ENCODE assay signal across 8 cellular contexts in the genomic region with DNA sequence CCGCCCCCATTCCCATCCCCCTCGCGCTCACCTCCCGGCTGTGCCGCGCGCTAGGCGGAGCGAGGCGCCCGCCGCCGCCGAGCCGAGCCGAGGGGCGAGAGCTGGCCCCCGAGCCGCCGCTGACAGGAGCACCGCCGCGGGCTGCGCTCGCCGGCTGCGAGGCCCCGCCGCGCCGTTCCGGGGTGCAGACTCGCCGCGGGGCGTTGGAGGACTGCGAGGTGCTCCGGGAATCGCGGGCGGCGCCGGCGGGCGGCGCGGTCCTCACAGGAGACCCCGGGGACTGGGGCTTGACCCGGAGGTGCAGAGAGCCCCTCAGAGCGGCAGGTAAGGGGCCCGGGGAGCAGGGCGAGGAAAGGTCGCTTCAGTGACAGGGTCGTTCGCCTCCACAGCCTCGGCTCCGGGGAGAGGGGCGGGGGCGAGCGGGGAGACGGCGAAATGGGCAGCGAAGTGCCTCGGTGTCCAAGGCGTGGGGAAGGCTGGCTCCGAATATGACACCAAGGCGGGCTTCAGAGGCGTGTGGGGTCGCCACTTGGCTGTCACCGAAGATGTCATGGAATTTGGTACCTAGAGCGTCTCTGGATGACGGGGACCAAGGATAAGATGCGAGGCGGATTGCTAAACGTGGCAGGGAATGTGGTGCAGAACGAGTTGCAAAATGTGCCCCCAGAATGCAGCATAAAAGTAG. TPM values are rescaled to one million over a fixed set of nuclear protein-coding genes. Genes with fewer than 3 reads are reported as not detected.
DNase-seq lines count a peak whose midpoint lies in the region; ATAC-seq and TF ChIP-seq lines count a peak whose summit lies in the region.

No MANE protein-coding gene starts in this region.

- no peak overlapping the region for H3K27ac ChIP-seq in CD8-positive, alpha-beta memory T cell (ENCODE audit: low read depth, low read length)

- CTCF ChIA-PET in CD8-positive, alpha-beta memory T cell (lab: Charles Lee) = interaction anchor here (0.8 to 3.8 kb wide), 3 partner anchors 9 to 263 kb away, joined by 3 to 12 read pairs (median 4); no protein-coding TSS in a partner anchor

- no peaks in the 10 kb centered on the region for H3K9me3 ChIP-seq in CD8-positive, alpha-beta memory T cell (ENCODE audit: low read length)

- intact Hi-C loops in posterior cingulate gyrus (cut with DNase I) = no loop called here

- no peaks in the 10 kb centered on the region for H3K9me3 Mint-ChIP-seq in CD8-positive, alpha-beta memory T cell
- peaks cover 5% of the 10 kb centered on the region for H3K9me3 Mint-ChIP-seq in glutamatergic neuron (ENCODE audit: unreplicated experiment)

- peaks cover 0 to 6% (median 0%) of the 10 kb centered on the region in 3 donors for H3K36me3 Mint-ChIP-seq in CD8-positive, alpha-beta memory T cell
- H3K36me3 Mint-ChIP-seq in glutamatergic neuron (ENCODE audit: unreplicated experiment) = no peaks in the 10 kb centered on the region

- H3K4me1 Mint-ChIP-seq in CD8-positive, alpha-beta memory T cell = peaks cover 26 to 46% (median 34%) of the 10 kb centered on the region in 3 donors
- peaks cover 14% of the 10 kb centered on the region for H3K4me1 Mint-ChIP-seq in glutamatergic neuron (ENCODE audit: low read depth, unreplicated experiment)

- TF ChIP-seq CTCF in glutamatergic neuron (IDR thresholded peaks at IDR 0.05; ENCODE audit: partially characterized antibody, unreplicated experiment) = no peak

- ATAC-seq in GM21737 (IDR thresholded peaks at IDR 0.05; ENCODE audit: unreplicated experiment) = peak; percentile 39

- H3K36me3 ChIP-seq in CD8-positive, alpha-beta memory T cell (ENCODE audit: insufficient read depth, low read length) = no peaks in the 10 kb centered on the region

- H3K4me1 ChIP-seq in CD8-positive, alpha-beta memory T cell (ENCODE audit: insufficient read depth, low read length) = peaks cover 22% of the 10 kb centered on the region

- H3K27me3 Mint-ChIP-seq in CD8-positive, alpha-beta memory T cell = peaks cover 4% of the 10 kb centered on the region in 2 donors
- H3K27me3 Mint-ChIP-seq in glutamatergic neuron (ENCODE audit: unreplicated experiment) = peaks cover 5% of the 10 kb centered on the region

- peak in 2 of 5 donors; percentile 62 to 80 for DNase-seq in CD8-positive, alpha-beta memory T cell
- peak; percentile 16 for DNase-seq in NCI-H748 treated with DMSO at 0.1 percent for 48 hours (lab: John Stamatoyannopoulos, UW)
- peak; percentile 70 for DNase-seq in activated gamma-delta T cell (lab: John Stamatoyannopoulos, UW)
- DNase-seq in glutamatergic neuron = peak; percentile 80
- peak in 8 of 10 donors; percentile 22 to 85 (median 44) for DNase-seq in posterior cingulate gyrus
- no peak for DNase-seq in NCI-H1436 treated with DMSO at 0.1 percent for 48 hours (lab: John Stamatoyannopoulos, UW)
- DNase-seq in NK-92 (lab: John Stamatoyannopoulos, UW; ENCODE audit: unreplicated experiment) = no peak

- H3K27ac Mint-ChIP-seq in CD8-positive, alpha-beta memory T cell = peak overlapping the region; percentile 48 to 97 (median 81)
- peak overlapping the region; percentile 49 for H3K27ac Mint-ChIP-seq in glutamatergic neuron (ENCODE audit: unreplicated experiment)

- H3K4me3 ChIP-seq in CD8-positive, alpha-beta memory T cell (ENCODE audit: low read length) = peak overlapping the region; percentile 64

- POLR2A ChIA-PET in CD8-positive, alpha-beta memory T cell (lab: Charles Lee) = interaction anchor here (1.5 kb wide), 1 partner anchor 242 kb away, joined by 4 read pairs; no protein-coding TSS in a partner anchor

- no peaks in the 10 kb centered on the region for H3K27me3 ChIP-seq in CD8-positive, alpha-beta memory T cell (ENCODE audit: insufficient read depth, low read length, poor library complexity, severe bottlenecking)

- H3K4me3 Mint-ChIP-seq in CD8-positive, alpha-beta memory T cell = peak overlapping the region; percentile 85 to 92 (median 89)
- H3K4me3 Mint-ChIP-seq in glutamatergic neuron (ENCODE audit: unreplicated experiment) = peak overlapping the region; percentile 98

RNA-seq across cellular contexts. Expression of a gene that starts 0.5 kb away (rescaled TPM):
- total RNA-seq in CD8-positive, alpha-beta memory T cell = 1 to 10 TPM; 6.3 to 6.8 TPM
- 3.2 TPM for polyA plus RNA-seq in CD8-positive, alpha-beta memory T cell
- total RNA-seq in glutamatergic neuron (ENCODE audit: unreplicated experiment) = 136 TPM

Comparison
In these comparisons a context has a peak if more than half of its experiments do, and no peak if none do; other contexts are left out.
1. DNase-seq: peak in NCI-H748 treated with DMSO at 0.1 percent for 48 hours (single experiment), activated gamma-delta T cell (single experiment), glutamatergic neuron (single experiment) and posterior cingulate gyrus (8 of 10); none in NCI-H1436 treated with DMSO at 0.1 percent for 48 hours (single experiment) and NK-92 (single experiment).
2. RNA of a gene that starts 0.5 kb away (total RNA-seq): 136 TPM in glutamatergic neuron (single experiment); 6.3 to 6.8 TPM in CD8-positive, alpha-beta memory T cell; every median in the first group is over 10 times any median in the second.